10 cellular contexts compared by ENCODE assay signal in genomic region chr12:51262758-51263177, GRCh38. TPM values are rescaled to one million over a fixed set of nuclear protein-coding genes. Genes with fewer than 3 reads are reported as not detected.
DNase-seq lines count a peak whose midpoint lies in the region; ATAC-seq, FAIRE-seq and TF ChIP-seq lines count a peak whose summit lies in the region.
"Had no signal": no experiment of that assay in that cellular context is flagged by ENCODE, and none has a peak within 500 bp of the region (broad histone marks: within the 10 kb centered on the region; RNA-seq: fewer than 3 reads in every experiment).

No MANE protein-coding gene starts in this region.

- H4K20me1 ChIP-seq in Karpas-422 (ENCODE audit: insufficient read depth, low read depth, low read length): no peaks in the 10 kb centered on the region

- H3K9me3 ChIP-seq in Karpas-422 (ENCODE audit: low read length): no peaks in the 10 kb centered on the region
- H3K9me3 ChIP-seq: thoracic aorta had no signal

- no peak for FAIRE-seq in frontal cortex (lab: Jason Lieb, UNC)
- FAIRE-seq: islet of Langerhans had no signal

- TF ChIP-seq CTCF in GM10266 (IDR thresholded peaks at IDR 0.05; ENCODE audit: control insufficient read depth, insufficient read depth, low read depth, missing control alignments): no peak

- H3K4me1 ChIP-seq in Karpas-422 (ENCODE audit: low read length): peaks cover 7% of the 10 kb centered on the region

- H3K36me3 ChIP-seq in Karpas-422 (ENCODE audit: insufficient read depth, low read length): no peaks in the 10 kb centered on the region
- H3K36me3 ChIP-seq: thoracic aorta had no signal

- ATAC-seq in left lobe of liver: peak; percentile 85
- no peak for ATAC-seq in GM19463 (IDR thresholded peaks at IDR 0.05; ENCODE audit: unreplicated experiment)
- no peak for ATAC-seq in HG03039 (IDR thresholded peaks at IDR 0.05; ENCODE audit: unreplicated experiment)

- peaks cover 23% of the 10 kb centered on the region for H3K4me1 Mint-ChIP-seq in activated CD4-positive, alpha-beta T cell treated with anti-CD3 and anti-CD28 coated beads, Interleukin-2, amount 10 ng/mL, durations not matched to agents 7 days and 5 days

- H3K27me3 ChIP-seq in Karpas-422 (ENCODE audit: low read length): no peaks in the 10 kb centered on the region

- no peaks in the 10 kb centered on the region for H3K9me3 Mint-ChIP-seq in activated CD4-positive, alpha-beta T cell treated with anti-CD3 and anti-CD28 coated beads, Interleukin-2, amount 10 ng/mL, durations not matched to agents 7 days and 5 days

- H3K27me3 Mint-ChIP-seq in activated CD4-positive, alpha-beta T cell treated with anti-CD3 and anti-CD28 coated beads, Interleukin-2, amount 10 ng/mL, durations not matched to agents 7 days and 5 days: no peaks in the 10 kb centered on the region

- H3K4me3 ChIP-seq in Karpas-422 (ENCODE audit: low read length): no peak overlapping the region
- H3K4me3 ChIP-seq: thoracic aorta had no signal

- H3K79me2 ChIP-seq in Karpas-422 (ENCODE audit: low read length): no peaks in the 10 kb centered on the region

- H3K27ac Mint-ChIP-seq in activated CD4-positive, alpha-beta T cell treated with anti-CD3 and anti-CD28 coated beads, Interleukin-2, amount 10 ng/mL, durations not matched to agents 7 days and 5 days: no peak overlapping the region

- no peak overlapping the region for H2AFZ ChIP-seq in Karpas-422 (ENCODE audit: low read length)

- no peaks in the 10 kb centered on the region for H3K9me2 ChIP-seq in Karpas-422 (replicated peaks; ENCODE audit: insufficient read depth, low read length)

- POLR2A ChIA-PET in activated CD4-positive, alpha-beta T cell treated with anti-CD3 and anti-CD28 coated beads, Interleukin-2, amount 10 ng/mL, durations not matched to agents 7 days and 5 days (lab: Charles Lee): interaction anchor here (0.9 kb wide), 1 partner anchor 65 kb away, joined by 3 read pairs; no protein-coding TSS in a partner anchor

- DNase-seq in EL (peak; percentile 73), Karpas-422 (peak; percentile 80), left lobe of liver (ENCODE audit: low spot score) (peak; percentile 49), frontal cortex (ENCODE audit: low spot score in 2 of 2) (no peak), GM10266 (ENCODE audit: extremely low spot score) (no peak)
- peak; percentile 43 for DNase-seq in activated CD4-positive, alpha-beta T cell treated with anti-CD3 and anti-CD28 coated beads, Interleukin-2, amount 10 ng/mL, durations not matched to agents 7 days and 5 days

- no peak overlapping the region for H3K9ac ChIP-seq in Karpas-422 (ENCODE audit: low read length)

- H3K4me2 ChIP-seq in Karpas-422 (ENCODE audit: low read depth, low read length, poor library complexity, severe bottlenecking): no peak overlapping the region

- no peak overlapping the region for H3K4me3 Mint-ChIP-seq in activated CD4-positive, alpha-beta T cell treated with anti-CD3 and anti-CD28 coated beads, Interleukin-2, amount 10 ng/mL, durations not matched to agents 7 days and 5 days

- H3K36me3 Mint-ChIP-seq in activated CD4-positive, alpha-beta T cell treated with anti-CD3 and anti-CD28 coated beads, Interleukin-2, amount 10 ng/mL, durations not matched to agents 7 days and 5 days (ENCODE audit: low read depth): peaks cover 2% of the 10 kb centered on the region

- CTCF ChIA-PET in activated CD4-positive, alpha-beta T cell treated with anti-CD3 and anti-CD28 coated beads, Interleukin-2, amount 10 ng/mL, durations not matched to agents 7 days and 5 days (lab: Charles Lee): interaction anchor here (0.6 to 1.9 kb wide), 7 partner anchors 10 to 483 kb away, joined by 3 to 7 read pairs (median 5); partner anchors contain the start of genes DAZAP2 and POU6F1

- no peak overlapping the region for H3K27ac ChIP-seq in Karpas-422 (ENCODE audit: low read length)
- H3K27ac ChIP-seq: thoracic aorta had no signal

RNA-seq across cellular contexts. Expression of gene SMAGP, which starts 7.4 kb away (rescaled TPM):
- total RNA-seq in Karpas-422 (2014; rRNA removed; shearing (Covaris generic); ENCODE audit: low replicate concordance): 2.3 and 2.5 TPM in 2 replicates
- total RNA-seq in activated CD4-positive, alpha-beta T cell treated with anti-CD3 and anti-CD28 coated beads, Interleukin-2, amount 10 ng/mL, durations not matched to agents 7 days and 5 days: 1 to 10 TPM; 1.6 to 1.7 TPM
- 4.0 TPM for total RNA-seq in left lobe of liver
- 0.82 TPM for total RNA-seq in frontal cortex

RNA-seq across cellular contexts. Expression of gene DAZAP2, which starts 24.1 kb away (rescaled TPM):
- total RNA-seq in Karpas-422 (2014; rRNA removed; shearing (Covaris generic); ENCODE audit: low replicate concordance): 189 and 362 TPM in 2 replicates
- 100 to 1,000 TPM; 219 to 260 TPM for total RNA-seq in activated CD4-positive, alpha-beta T cell treated with anti-CD3 and anti-CD28 coated beads, Interleukin-2, amount 10 ng/mL, durations not matched to agents 7 days and 5 days
- total RNA-seq in left lobe of liver (74.5 TPM), frontal cortex (34.2 TPM)

RNA-seq across cellular contexts. Expression of gene POU6F1, which starts 44.9 kb away (rescaled TPM):
- 1.6 and 3.2 TPM in 2 replicates for total RNA-seq in Karpas-422 (2014; rRNA removed; shearing (Covaris generic); ENCODE audit: low replicate concordance)
- total RNA-seq in activated CD4-positive, alpha-beta T cell treated with anti-CD3 and anti-CD28 coated beads, Interleukin-2, amount 10 ng/mL, durations not matched to agents 7 days and 5 days: 1 to 10 TPM; 4.7 to 6.3 TPM
- total RNA-seq in left lobe of liver: 7.3 TPM
- 9.0 TPM for total RNA-seq in frontal cortex

Comparison
In these comparisons a context has a peak if more than half of its experiments do, and no peak if none do; other contexts are left out.
1. DNase-seq: peak in EL (single experiment), Karpas-422 (single experiment), activated CD4-positive, alpha-beta T cell treated with anti-CD3 and anti-CD28 coated beads, Interleukin-2, amount 10 ng/mL, durations not matched to agents 7 days and 5 days (single experiment) and left lobe of liver (single experiment); none in frontal cortex (0 of 2) and GM10266 (single experiment).